Comparison of ENCODE assay signal across 9 cellular contexts in genomic region chr10:99711129-99711719, GRCh38. TPM values are rescaled to one million over a fixed set of nuclear protein-coding genes. Genes with fewer than 3 reads are reported as not detected.
A peak's percentile ranks its signal among the peaks of the same experiment; 100 is the strongest.
DNase-seq lines count a peak whose midpoint lies in the region; ATAC-seq and TF ChIP-seq lines count a peak whose summit lies in the region.
"Had no signal": no experiment of that assay in that cellular context is flagged by ENCODE, and none has a peak within 500 bp of the region (broad histone marks: within the 10 kb centered on the region; RNA-seq: fewer than 3 reads in every experiment).

No MANE protein-coding gene starts in this region.

- no peak overlapping the region for H3K4me3 ChIP-seq in CD4-positive, CD25-positive, alpha-beta regulatory T cell (ENCODE audit: low read depth, low read length)
- H3K4me3 ChIP-seq in WERI-Rb-1 (ENCODE audit: low read depth, low read length) (no peak overlapping the region), fibroblast of pulmonary artery (replicated peaks; ENCODE audit: low read depth, low read length) (no peak overlapping the region), trophoblast cell (ENCODE audit: low read depth, low read length) (no peak overlapping the region)
- H3K4me3 ChIP-seq: skin epidermis had no signal

- no peak overlapping the region for H3K14ac ChIP-seq in trophoblast cell (ENCODE audit: low read length)

- H3K27me3 Mint-ChIP-seq in CD4-positive, CD25-positive, alpha-beta regulatory T cell: no peaks in the 10 kb centered on the region

- H3K4me3 Mint-ChIP-seq in CD4-positive, CD25-positive, alpha-beta regulatory T cell: no peak overlapping the region

- H4K91ac ChIP-seq in trophoblast cell (ENCODE audit: low read depth, low read length): no peak overlapping the region

- no peak overlapping the region for H3K27ac Mint-ChIP-seq in CD4-positive, CD25-positive, alpha-beta regulatory T cell

- H2BK5ac ChIP-seq in trophoblast cell (ENCODE audit: low read depth, low read length, poor library complexity): no peak overlapping the region

- H3K79me1 ChIP-seq in trophoblast cell (ENCODE audit: low read length): no peaks in the 10 kb centered on the region

- H2AK5ac ChIP-seq in trophoblast cell (ENCODE audit: low read length): no peak overlapping the region

- H3K36me3 ChIP-seq in CD4-positive, CD25-positive, alpha-beta regulatory T cell (ENCODE audit: control insufficient read depth, insufficient read depth, low read length): peaks cover 47% of the 10 kb centered on the region
- H3K36me3 ChIP-seq in WERI-Rb-1 (peaks cover 21% of the 10 kb centered on the region), trophoblast cell (ENCODE audit: control insufficient read depth in 1 of 2, insufficient read depth in 2 of 2, low read length in 2 of 2) (peaks cover 14 to 24% of the 10 kb centered on the region in 2 experiments)

- no peaks in the 10 kb centered on the region for H3K9me3 ChIP-seq in CD4-positive, CD25-positive, alpha-beta regulatory T cell (ENCODE audit: control insufficient read depth in 2 of 2, low read length in 2 of 2)
- H3K9me3 ChIP-seq in WERI-Rb-1 (ENCODE audit: severe bottlenecking) (no peaks in the 10 kb centered on the region), trophoblast cell (ENCODE audit: insufficient read depth, low read depth, low read length) (no peaks in the 10 kb centered on the region)

- H4K12ac ChIP-seq in trophoblast cell (ENCODE audit: low read depth, low read length): no peak overlapping the region

- H3K79me2 ChIP-seq in trophoblast cell (ENCODE audit: control insufficient read depth, insufficient read depth, low read length, poor library complexity): no peaks in the 10 kb centered on the region

- no peak overlapping the region for H3K9ac ChIP-seq in trophoblast cell (ENCODE audit: low read length)

- H3K36me3 Mint-ChIP-seq in CD4-positive, CD25-positive, alpha-beta regulatory T cell: peaks cover 40% of the 10 kb centered on the region

- no peak overlapping the region for H3K27ac ChIP-seq in CD4-positive, CD25-positive, alpha-beta regulatory T cell (ENCODE audit: insufficient read depth, low read length, poor library complexity, severe bottlenecking)
- H3K27ac ChIP-seq in WERI-Rb-1 (no peak overlapping the region), trophoblast cell (ENCODE audit: low read depth, low read length) (no peak overlapping the region)
- H3K27ac ChIP-seq: skin epidermis had no signal

- no peak overlapping the region for H3K4me2 ChIP-seq in trophoblast cell (ENCODE audit: low read length)

- H3K23ac ChIP-seq in trophoblast cell (ENCODE audit: low read length): no peak overlapping the region

- H3K4me1 ChIP-seq in CD4-positive, CD25-positive, alpha-beta regulatory T cell (ENCODE audit: control insufficient read depth, insufficient read depth, low read length, poor library complexity, severe bottlenecking): no peaks in the 10 kb centered on the region
- no peaks in the 10 kb centered on the region for H3K4me1 ChIP-seq in trophoblast cell (ENCODE audit: control insufficient read depth in 1 of 2, insufficient read depth in 2 of 2, low read length in 2 of 2)

- H4K8ac ChIP-seq in trophoblast cell (ENCODE audit: low read depth, low read length): no peak overlapping the region

- H2BK12ac ChIP-seq in trophoblast cell (ENCODE audit: low read length): no peak overlapping the region

- no peak overlapping the region for H3K18ac ChIP-seq in trophoblast cell (ENCODE audit: low read length)

- no peak overlapping the region for H2AFZ ChIP-seq in trophoblast cell (ENCODE audit: insufficient read depth, low read length, poor library complexity)

- H3K27me3 ChIP-seq in CD4-positive, CD25-positive, alpha-beta regulatory T cell (ENCODE audit: control insufficient read depth, insufficient read depth, low read length): no peaks in the 10 kb centered on the region
- H3K27me3 ChIP-seq in WERI-Rb-1 (ENCODE audit: insufficient read depth, low read depth, severe bottlenecking) (no peaks in the 10 kb centered on the region), trophoblast cell (ENCODE audit: insufficient read depth, low read length) (no peaks in the 10 kb centered on the region)

- H3K9me3 Mint-ChIP-seq in CD4-positive, CD25-positive, alpha-beta regulatory T cell: no peaks in the 10 kb centered on the region

- DNase-seq in CD4-positive, CD25-positive, alpha-beta regulatory T cell: peak; percentile 8 to 71 (median 37)
- DNase-seq in KG1 (lab: John Stamatoyannopoulos, UW) (peak; percentile 22), WERI-Rb-1 (peak; percentile 33), fibroblast of pulmonary artery (ENCODE audit: low read depth) (peak; percentile 81), trophoblast cell (peak; percentile 42 to 70)

- TF ChIP-seq CTCF in GM12874 (IDR thresholded peaks at IDR 0.05; ENCODE audit: insufficient read depth, low read depth, low read length) (peak; percentile 43; the same call in 1 of the 2 replicates), WERI-Rb-1 (IDR thresholded peaks at IDR 0.05; ENCODE audit: low read depth, low read length) (peak; percentile 46), fibroblast of pulmonary artery (IDR thresholded peaks at IDR 0.05; ENCODE audit: low read length, missing control alignments) (peak; percentile 71)

- ATAC-seq in CD4-positive, CD25-positive, alpha-beta regulatory T cell (ENCODE audit: low read depth in 2 of 2): peak; percentile 60 to 69
- ATAC-seq in GM21515 (IDR thresholded peaks at IDR 0.05; ENCODE audit: unreplicated experiment) (no peak), HG03095 (IDR thresholded peaks at IDR 0.05; ENCODE audit: unreplicated experiment) (no peak)

- no peak overlapping the region for H3K4ac ChIP-seq in trophoblast cell (ENCODE audit: low read depth, low read length)

- H3K4me1 Mint-ChIP-seq in CD4-positive, CD25-positive, alpha-beta regulatory T cell: peaks cover 0 to 2% (median 0%) of the 10 kb centered on the region in 4 donors

- H2BK120ac ChIP-seq in trophoblast cell (ENCODE audit: insufficient read depth, low read length, poor library complexity): no peak overlapping the region

RNA-seq across cellular contexts. Expression of gene COX15, which starts 20.7 kb away (rescaled TPM):
- 18.0 TPM for total RNA-seq in CD4-positive, CD25-positive, alpha-beta regulatory T cell
- polyA plus RNA-seq in CD4-positive, CD25-positive, alpha-beta regulatory T cell: 10 to 100 TPM; 36.0 to 42.3 (median 37.5) TPM
- 13.2 and 13.6 TPM in 2 replicates for polyA plus RNA-seq in trophoblast cell (2013)

RNA-seq across cellular contexts. Expression of gene CUTC, which starts 20.8 kb away (rescaled TPM):
- 21.8 TPM for total RNA-seq in CD4-positive, CD25-positive, alpha-beta regulatory T cell
- 10 to 100 TPM; 62.7 to 81.0 (median 76.9) TPM for polyA plus RNA-seq in CD4-positive, CD25-positive, alpha-beta regulatory T cell
- 9.9 and 10.4 TPM in 2 replicates for polyA plus RNA-seq in trophoblast cell (2013)

RNA-seq across cellular contexts. Expression of gene ENTPD7, which starts 51.9 kb away (rescaled TPM):
- total RNA-seq in CD4-positive, CD25-positive, alpha-beta regulatory T cell: 3.2 TPM
- 1 to 10 TPM in 3 of 4 donors, under 1 TPM in 1; 0.94 to 1.5 (median 1.4) TPM for polyA plus RNA-seq in CD4-positive, CD25-positive, alpha-beta regulatory T cell
- 16.8 and 16.9 TPM in 2 replicates for polyA plus RNA-seq in trophoblast cell (2013)

Comparison
In these comparisons a context has a peak if more than half of its experiments do, and no peak if none do; other contexts are left out.
1. ATAC-seq: peak in CD4-positive, CD25-positive, alpha-beta regulatory T cell (2 of 2); none in GM21515 (single experiment) and HG03095 (single experiment).
2. DNase-seq: peak in every context shown above with its lines; median percentile 81 in fibroblast of pulmonary artery; 56 in trophoblast cell; 37 in CD4-positive, CD25-positive, alpha-beta regulatory T cell; 33 in WERI-Rb-1; 22 in KG1.
3. Peak in every context shown above with its lines, with median percentiles within 50 percentile points of each other: CTCF ChIP-seq.